In genomic region chr12:7047318-7047717, GRCh38 we compare ENCODE assay signal across 1 cellular context.
TF ChIP-seq lines count a peak whose summit lies in the region.

No MANE protein-coding gene starts in this region.

TF ChIP-seq in GM12878, 131 proteins besides CTCF, POLR2A, EP300 and RAD21:
- no peak for TF ChIP-seq ASH2L (IDR thresholded peaks at IDR 0.05; ENCODE audit: borderline replicate concordance, low read depth)
- TF ChIP-seq TBL1XR1 (IDR thresholded peaks at IDR 0.05; ENCODE audit: low read depth, low read length): no peak
- no peak for TF ChIP-seq ATF7 (IDR thresholded peaks at IDR 0.05; ENCODE audit: low read depth)
- TF ChIP-seq DPF2 (IDR thresholded peaks at IDR 0.05): no peak
- no peak for TF ChIP-seq SMC3 (IDR thresholded peaks at IDR 0.05; ENCODE audit: borderline replicate concordance, low read length)
- TF ChIP-seq PBX3 (IDR thresholded peaks at IDR 0.05; ENCODE audit: insufficient replicate concordance, low read depth, low read length): no peak
- no peak for TF ChIP-seq MEF2A (IDR thresholded peaks at IDR 0.05; ENCODE audit: insufficient read depth, low read depth, low read length)
- no peak for TF ChIP-seq ZBED1 (IDR thresholded peaks at IDR 0.05; ENCODE audit: borderline replicate concordance)
- no peak for TF ChIP-seq CHD1 (IDR thresholded peaks at IDR 0.05; ENCODE audit: low read depth, low read length)
- no peak for TF ChIP-seq IKZF1 (conservative IDR thresholded peaks at IDR 0.05)
- no peak for TF ChIP-seq CREM (IDR thresholded peaks at IDR 0.05; ENCODE audit: low read depth)
- TF ChIP-seq POLR2AphosphoS2 (IDR thresholded peaks at IDR 0.05; ENCODE audit: low read depth, low read length): no peak
- TF ChIP-seq CBX3 (IDR thresholded peaks at IDR 0.05; ENCODE audit: borderline replicate concordance, low read depth): no peak
- TF ChIP-seq KDM1A (IDR thresholded peaks at IDR 0.05; ENCODE audit: borderline replicate concordance): no peak
